1 cellular context compared by ENCODE assay signal in the genomic region with DNA sequence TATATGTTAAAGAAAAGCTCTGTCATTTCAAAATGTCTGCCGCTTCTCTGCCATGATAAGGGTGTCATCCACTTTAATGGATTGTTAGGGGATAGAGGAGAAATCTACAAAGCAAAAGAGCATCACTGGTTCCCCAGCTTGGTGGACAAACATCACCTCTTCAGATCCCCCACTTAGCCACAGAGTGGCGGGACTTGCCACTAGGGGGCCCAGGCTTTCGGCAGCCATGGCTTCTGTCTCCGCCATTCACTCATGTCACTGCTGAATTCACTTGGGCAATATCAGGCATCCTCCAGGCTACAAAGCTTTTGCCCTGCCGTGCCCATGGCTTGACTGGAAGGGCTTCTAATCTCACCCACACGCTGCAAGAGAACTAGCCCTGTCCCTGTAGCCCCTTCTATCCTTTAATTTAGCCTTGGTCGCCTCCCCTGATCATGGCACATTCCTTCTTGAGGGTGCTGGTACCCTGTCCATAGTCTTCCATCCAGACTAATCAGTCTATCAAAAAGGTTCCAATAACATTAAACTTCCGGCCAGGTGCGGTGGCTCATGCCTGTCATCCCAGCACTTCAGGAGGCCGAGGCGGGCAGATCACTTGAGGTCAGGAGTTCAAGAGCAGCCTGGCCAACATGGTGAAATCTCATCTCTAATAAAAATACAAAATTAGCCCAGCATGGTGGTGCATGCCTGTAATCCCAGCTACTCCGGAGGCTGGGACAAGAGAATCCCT.
TF ChIP-seq lines count a peak whose summit lies in the region.

No MANE protein-coding gene starts in this region.

TF ChIP-seq in K562, 482 proteins besides CTCF, POLR2A, EP300 and RAD21 (continued from another document):
- TF ChIP-seq, protein P1, sequence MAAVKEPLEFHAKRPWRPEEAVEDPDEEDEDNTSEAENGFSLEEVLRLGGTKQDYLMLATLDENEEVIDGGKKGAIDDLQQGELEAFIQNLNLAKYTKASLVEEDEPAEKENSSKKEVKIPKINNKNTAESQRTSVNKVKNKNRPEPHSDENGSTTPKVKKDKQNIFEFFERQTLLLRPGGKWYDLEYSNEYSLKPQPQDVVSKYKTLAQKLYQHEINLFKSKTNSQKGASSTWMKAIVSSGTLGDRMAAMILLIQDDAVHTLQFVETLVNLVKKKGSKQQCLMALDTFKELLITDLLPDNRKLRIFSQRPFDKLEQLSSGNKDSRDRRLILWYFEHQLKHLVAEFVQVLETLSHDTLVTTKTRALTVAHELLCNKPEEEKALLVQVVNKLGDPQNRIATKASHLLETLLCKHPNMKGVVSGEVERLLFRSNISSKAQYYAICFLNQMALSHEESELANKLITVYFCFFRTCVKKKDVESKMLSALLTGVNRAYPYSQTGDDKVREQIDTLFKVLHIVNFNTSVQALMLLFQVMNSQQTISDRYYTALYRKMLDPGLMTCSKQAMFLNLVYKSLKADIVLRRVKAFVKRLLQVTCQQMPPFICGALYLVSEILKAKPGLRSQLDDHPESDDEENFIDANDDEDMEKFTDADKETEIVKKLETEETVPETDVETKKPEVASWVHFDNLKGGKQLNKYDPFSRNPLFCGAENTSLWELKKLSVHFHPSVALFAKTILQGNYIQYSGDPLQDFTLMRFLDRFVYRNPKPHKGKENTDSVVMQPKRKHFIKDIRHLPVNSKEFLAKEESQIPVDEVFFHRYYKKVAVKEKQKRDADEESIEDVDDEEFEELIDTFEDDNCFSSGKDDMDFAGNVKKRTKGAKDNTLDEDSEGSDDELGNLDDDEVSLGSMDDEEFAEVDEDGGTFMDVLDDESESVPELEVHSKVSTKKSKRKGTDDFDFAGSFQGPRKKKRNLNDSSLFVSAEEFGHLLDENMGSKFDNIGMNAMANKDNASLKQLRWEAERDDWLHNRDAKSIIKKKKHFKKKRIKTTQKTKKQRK (IDR thresholded peaks at IDR 0.05; ENCODE audit: borderline replicate concordance, low read depth, low read length): no peak
- no peak for TF ChIP-seq YBX1 (IDR thresholded peaks at IDR 0.05)
- no peak for TF ChIP-seq HMGXB4 (CRISPR knock-in tag; IDR thresholded peaks at IDR 0.05)
- TF ChIP-seq ZNF24 (IDR thresholded peaks at IDR 0.05): peak; percentile 60; the same call in 1 of the 2 replicates
- 0 out of 2 replicates have a peak, but pooled peaks have one; percentile 24 for TF ChIP-seq CTBP1 (IDR thresholded peaks at IDR 0.05; ENCODE audit: borderline replicate concordance)
- TF ChIP-seq CEBPB (tag; IDR thresholded peaks at IDR 0.05): 0 out of 2 replicates have a peak, but pooled peaks have one; percentile 27
- no peak for TF ChIP-seq ELF4 (CRISPR knock-in tag; IDR thresholded peaks at IDR 0.05)
- TF ChIP-seq PRPF4 (IDR thresholded peaks at IDR 0.05; ENCODE audit: insufficient read depth, low read depth, low read length, poor library complexity, severe bottlenecking): no peak
- no peak for TF ChIP-seq ZFP30 (CRISPR knock-in tag; IDR thresholded peaks at IDR 0.05; ENCODE audit: borderline replicate concordance)
- no peak for TF ChIP-seq KLF1 (tag; IDR thresholded peaks at IDR 0.05)
- TF ChIP-seq HDAC6 (IDR thresholded peaks at IDR 0.05; ENCODE audit: low read depth, low read length): no peak
- TF ChIP-seq FOXM1 (IDR thresholded peaks at IDR 0.05; ENCODE audit: low read depth): no peak
- no peak for TF ChIP-seq FOXM1 (CRISPR knock-in tag; IDR thresholded peaks at IDR 0.05; ENCODE audit: low read depth)
